Comparison of ENCODE assay signal across 8 cellular contexts in the genomic region with DNA sequence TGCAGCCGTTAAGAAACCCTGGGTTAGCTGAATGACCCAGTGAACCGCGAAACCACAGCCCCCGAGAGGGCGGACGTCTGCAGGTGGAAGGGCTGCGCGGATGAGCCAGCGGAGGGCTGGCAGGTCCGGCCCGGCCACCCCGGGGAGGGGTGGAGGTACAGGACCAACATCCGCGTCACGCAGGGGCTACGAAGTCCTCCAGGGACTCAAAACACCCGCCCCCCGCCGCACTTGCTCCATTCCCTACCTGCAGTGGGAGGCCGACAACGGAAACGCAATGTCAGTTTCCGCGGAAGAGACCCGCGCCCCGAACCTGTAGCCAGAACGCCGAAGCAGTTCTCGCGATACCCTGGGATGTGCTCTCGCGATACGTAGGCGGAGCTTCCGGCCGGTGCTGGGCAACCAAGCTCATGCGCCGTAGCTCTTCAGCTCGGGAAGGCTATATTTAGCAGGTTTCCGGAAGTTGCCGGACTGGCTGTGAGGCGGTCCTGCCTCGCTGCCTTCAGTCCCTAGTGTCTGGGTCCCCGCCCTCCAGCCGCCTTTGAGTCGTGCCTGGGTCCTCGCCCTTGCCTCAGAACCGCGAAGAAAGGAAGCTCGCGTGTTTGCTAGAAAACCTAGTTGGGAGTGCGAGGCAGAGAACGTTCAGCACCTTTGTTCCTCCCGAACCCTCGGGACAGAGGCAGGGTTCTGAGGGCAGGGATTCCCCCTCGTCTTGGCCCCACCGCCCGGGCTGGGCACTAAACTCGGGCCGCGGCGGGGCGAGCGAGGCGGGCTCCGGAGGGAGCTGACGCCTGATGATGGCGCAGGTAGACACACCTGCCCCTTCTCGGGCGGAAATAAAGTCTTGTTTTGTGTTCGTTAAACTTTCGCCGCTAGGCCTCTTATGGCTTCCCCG. TPM values are rescaled to one million over a fixed set of nuclear protein-coding genes. Genes with fewer than 3 reads are reported as not detected.
DNase-seq lines count a peak whose midpoint lies in the region; ATAC-seq and TF ChIP-seq lines count a peak whose summit lies in the region.

A gene with protein sequence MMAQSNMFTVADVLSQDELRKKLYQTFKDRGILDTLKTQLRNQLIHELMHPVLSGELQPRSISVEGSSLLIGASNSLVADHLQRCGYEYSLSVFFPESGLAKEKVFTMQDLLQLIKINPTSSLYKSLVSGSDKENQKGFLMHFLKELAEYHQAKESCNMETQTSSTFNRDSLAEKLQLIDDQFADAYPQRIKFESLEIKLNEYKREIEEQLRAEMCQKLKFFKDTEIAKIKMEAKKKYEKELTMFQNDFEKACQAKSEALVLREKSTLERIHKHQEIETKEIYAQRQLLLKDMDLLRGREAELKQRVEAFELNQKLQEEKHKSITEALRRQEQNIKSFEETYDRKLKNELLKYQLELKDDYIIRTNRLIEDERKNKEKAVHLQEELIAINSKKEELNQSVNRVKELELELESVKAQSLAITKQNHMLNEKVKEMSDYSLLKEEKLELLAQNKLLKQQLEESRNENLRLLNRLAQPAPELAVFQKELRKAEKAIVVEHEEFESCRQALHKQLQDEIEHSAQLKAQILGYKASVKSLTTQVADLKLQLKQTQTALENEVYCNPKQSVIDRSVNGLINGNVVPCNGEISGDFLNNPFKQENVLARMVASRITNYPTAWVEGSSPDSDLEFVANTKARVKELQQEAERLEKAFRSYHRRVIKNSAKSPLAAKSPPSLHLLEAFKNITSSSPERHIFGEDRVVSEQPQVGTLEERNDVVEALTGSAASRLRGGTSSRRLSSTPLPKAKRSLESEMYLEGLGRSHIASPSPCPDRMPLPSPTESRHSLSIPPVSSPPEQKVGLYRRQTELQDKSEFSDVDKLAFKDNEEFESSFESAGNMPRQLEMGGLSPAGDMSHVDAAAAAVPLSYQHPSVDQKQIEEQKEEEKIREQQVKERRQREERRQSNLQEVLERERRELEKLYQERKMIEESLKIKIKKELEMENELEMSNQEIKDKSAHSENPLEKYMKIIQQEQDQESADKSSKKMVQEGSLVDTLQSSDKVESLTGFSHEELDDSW (plus strand): TSS at position 471 of the 895 bp plus-strand sequence. CDS start 324 bp downstream, at position 795.
A gene (minus strand): TSS at position 343 of the 895 bp plus-strand sequence. CDS start 14,657 bp downstream, outside the sequence.

- H3K27ac ChIP-seq in RWPE2 (ENCODE audit: poor library complexity, severe bottlenecking) = peak within 1 kb of the TSS; percentile 71

- no peaks in the 10 kb centered on the region for H3K9me3 ChIP-seq in RWPE2 (ENCODE audit: severe bottlenecking)

- POLR2A ChIA-PET in naive thymus-derived CD8-positive, alpha-beta T cell (lab: Charles Lee) = interaction anchor here (0.6 to 3.3 kb wide), 24 partner anchors 8 to 761 kb away, joined by 3 to 35 read pairs (median 6); a partner anchor contains a TSS

- H3K4me3 ChIP-seq in RWPE2 (ENCODE audit: severe bottlenecking) = peak within 1 kb of the TSS; percentile 76
- peak within 1 kb of the TSS; percentile 91 for H3K4me3 ChIP-seq in fibroblast of mammary gland (ENCODE audit: control insufficient read depth, low read depth, low read length)

- DNase-seq in EL (peak; percentile 92), H4 (ENCODE audit: low spot score) (peak; percentile 95), LoVo (ENCODE audit: low spot score) (peak; percentile 89), RWPE2 (ENCODE audit: low spot score) (peak; percentile 85), fibroblast of mammary gland (ENCODE audit: low read depth) (peak; percentile 95)
- peak; percentile 87 for DNase-seq in activated T-helper 2 cell treated with anti-CD3 and anti-CD28 coated beads, Interferon-gamma antibody, Interleukin-2, Interleukin-4, amounts not matched to agents 10 μg/mL and 5 μg/mL and 100 μg/mL, durations not matched to agents 14 hours and 24 hours and 36 hours (ENCODE audit: low spot score)
- peak; percentile 73 to 95 (median 87) for DNase-seq in naive thymus-derived CD8-positive, alpha-beta T cell
- peak; percentile 78 to 88 (median 86) for DNase-seq in stimulated activated naive CD4-positive, alpha-beta T cell (lab: John Stamatoyannopoulos, UW)

- no peaks in the 10 kb centered on the region for H3K4me1 ChIP-seq in RWPE2 (ENCODE audit: insufficient read depth, poor library complexity, severe bottlenecking)

- H3K4me3 Mint-ChIP-seq in activated T-helper 2 cell treated with anti-CD3 and anti-CD28 coated beads, Interferon-gamma antibody, Interleukin-2, Interleukin-4, amounts not matched to agents 10 μg/mL and 5 μg/mL and 100 μg/mL, durations not matched to agents 14 hours and 24 hours and 36 hours (ENCODE audit: low read depth) = peak within 1 kb of the TSS; percentile 95
- peak within 1 kb of the TSS; percentile 93 to 99 (median 98) for H3K4me3 Mint-ChIP-seq in naive thymus-derived CD8-positive, alpha-beta T cell

- no peaks in the 10 kb centered on the region for H3K27me3 Mint-ChIP-seq in activated T-helper 2 cell treated with anti-CD3 and anti-CD28 coated beads, Interferon-gamma antibody, Interleukin-2, Interleukin-4, amounts not matched to agents 10 μg/mL and 5 μg/mL and 100 μg/mL, durations not matched to agents 14 hours and 24 hours and 36 hours (ENCODE audit: low read depth)
- no peaks in the 10 kb centered on the region for H3K27me3 Mint-ChIP-seq in naive thymus-derived CD8-positive, alpha-beta T cell

- TF ChIP-seq CTCF in RWPE2 (IDR thresholded peaks at IDR 0.05; ENCODE audit: poor library complexity, severe bottlenecking) = no peak
- no peak for TF ChIP-seq CTCF in fibroblast of mammary gland (conservative IDR thresholded peaks at IDR 0.05; ENCODE audit: control insufficient read depth, insufficient read depth, low read depth, low read length)

- H3K9me3 Mint-ChIP-seq in activated T-helper 2 cell treated with anti-CD3 and anti-CD28 coated beads, Interferon-gamma antibody, Interleukin-2, Interleukin-4, amounts not matched to agents 10 μg/mL and 5 μg/mL and 100 μg/mL, durations not matched to agents 14 hours and 24 hours and 36 hours = no peaks in the 10 kb centered on the region
- H3K9me3 Mint-ChIP-seq in naive thymus-derived CD8-positive, alpha-beta T cell = peaks cover 0 to 19% (median 0%) of the 10 kb centered on the region in 9 donors

- peak; percentile 97 for ATAC-seq in RWPE2 (ENCODE audit: low read depth)
- ATAC-seq in naive thymus-derived CD8-positive, alpha-beta T cell = peak; percentile 86 to 89

- H3K36me3 ChIP-seq in RWPE2 (ENCODE audit: low read depth) = peaks cover 14% of the 10 kb centered on the region

- no peaks in the 10 kb centered on the region for H3K27me3 ChIP-seq in RWPE2 (ENCODE audit: insufficient read depth, poor library complexity, severe bottlenecking)

- H3K27ac Mint-ChIP-seq in activated T-helper 2 cell treated with anti-CD3 and anti-CD28 coated beads, Interferon-gamma antibody, Interleukin-2, Interleukin-4, amounts not matched to agents 10 μg/mL and 5 μg/mL and 100 μg/mL, durations not matched to agents 14 hours and 24 hours and 36 hours = peak within 1 kb of the TSS; percentile 96
- H3K27ac Mint-ChIP-seq in naive thymus-derived CD8-positive, alpha-beta T cell = peak within 1 kb of the TSS; percentile 95 to 100 (median 98)

- peaks cover 39% of the 10 kb centered on the region for H3K4me1 Mint-ChIP-seq in activated T-helper 2 cell treated with anti-CD3 and anti-CD28 coated beads, Interferon-gamma antibody, Interleukin-2, Interleukin-4, amounts not matched to agents 10 μg/mL and 5 μg/mL and 100 μg/mL, durations not matched to agents 14 hours and 24 hours and 36 hours (ENCODE audit: low read depth)
- peaks cover 18 to 69% (median 39%) of the 10 kb centered on the region in 4 donors for H3K4me1 Mint-ChIP-seq in naive thymus-derived CD8-positive, alpha-beta T cell

- intact Hi-C loops in activated T-helper 2 cell treated with anti-CD3 and anti-CD28 coated beads, Interferon-gamma antibody, Interleukin-2, Interleukin-4, amounts not matched to agents 10 μg/mL and 5 μg/mL and 100 μg/mL, durations not matched to agents 14 hours and 24 hours and 36 hours (cut with micrococcal nuclease) = loop anchor here (1.0 to 10.0 kb wide), 5 partner anchors 8 to 780 kb away; a partner anchor contains a TSS

- peaks cover 44% of the 10 kb centered on the region for H3K36me3 Mint-ChIP-seq in activated T-helper 2 cell treated with anti-CD3 and anti-CD28 coated beads, Interferon-gamma antibody, Interleukin-2, Interleukin-4, amounts not matched to agents 10 μg/mL and 5 μg/mL and 100 μg/mL, durations not matched to agents 14 hours and 24 hours and 36 hours (ENCODE audit: low read depth)
- peaks cover 12 to 28% (median 15%) of the 10 kb centered on the region in 3 donors for H3K36me3 Mint-ChIP-seq in naive thymus-derived CD8-positive, alpha-beta T cell

RNA-seq across cellular contexts. Expression of the first gene that starts in this region (rescaled TPM):
- total RNA-seq in H4 (2014; rRNA removed; shearing (Covaris generic)) = 10.2 and 14.7 TPM in 2 replicates
- total RNA-seq in activated T-helper 2 cell treated with anti-CD3 and anti-CD28 coated beads, Interferon-gamma antibody, Interleukin-2, Interleukin-4, amounts not matched to agents 10 μg/mL and 5 μg/mL and 100 μg/mL, durations not matched to agents 14 hours and 24 hours and 36 hours = 21.0 and 23.4 TPM in 2 replicates
- total RNA-seq in naive thymus-derived CD8-positive, alpha-beta T cell = 100 to 1,000 TPM; 119 to 127 TPM
- polyA plus RNA-seq in naive thymus-derived CD8-positive, alpha-beta T cell = 10 to 100 TPM; 27.3 to 37.6 (median 33.8) TPM

RNA-seq across cellular contexts. Expression of the second gene that starts in this region (rescaled TPM):
- 9.7 and 13.0 TPM in 2 replicates for total RNA-seq in H4 (2014; rRNA removed; shearing (Covaris generic))
- total RNA-seq in activated T-helper 2 cell treated with anti-CD3 and anti-CD28 coated beads, Interferon-gamma antibody, Interleukin-2, Interleukin-4, amounts not matched to agents 10 μg/mL and 5 μg/mL and 100 μg/mL, durations not matched to agents 14 hours and 24 hours and 36 hours = 14.7 and 15.2 TPM in 2 replicates
- total RNA-seq in naive thymus-derived CD8-positive, alpha-beta T cell = 10 to 100 TPM; 34.3 to 35.5 TPM
- 10 to 100 TPM; 25.7 to 51.5 (median 31.9) TPM for polyA plus RNA-seq in naive thymus-derived CD8-positive, alpha-beta T cell

Comparison
In these comparisons a context has a peak if more than half of its experiments do, and no peak if none do; other contexts are left out.
1. Peak in every context shown above with its lines: DNase-seq, ATAC-seq, H3K4me3 ChIP-seq and H3K27ac ChIP-seq.